Comparison of ENCODE assay signal across 32 cellular contexts in genomic region chr4:161454860-161455259, GRCh38.
"Had no signal": no experiment of that assay in that cellular context is flagged by ENCODE, and none has a peak within 500 bp of the region (broad histone marks: within the 10 kb centered on the region; RNA-seq: fewer than 3 reads in every experiment).

No MANE protein-coding gene starts in this region.

- H3K4me1 Mint-ChIP-seq: activated B cell treated with CpG ODN at 0.5 μM for 24 hours; activated CD4-positive, alpha-beta T cell treated with anti-CD3 and anti-CD28 coated beads, Interleukin-2, amount 10 ng/mL, durations not matched to agents 24 days and 14 days; activated naive CD4-positive, alpha-beta T cell treated with anti-CD3 and anti-CD28 coated beads, Interleukin-2, amount 10 ng/mL, durations not matched to agents 7 days and 5 days; activated naive CD4-positive, alpha-beta T cell treated with anti-CD3 and anti-CD28 coated beads, Interleukin-2, amount 50 U/mL, for 24 hours; activated naive CD8-positive, alpha-beta T cell treated with anti-CD3 and anti-CD28 coated beads, Interleukin-2, amount 10 ng/mL, durations not matched to agents 7 days and 5 days; activated naive CD8-positive, alpha-beta T cell treated with anti-CD3 and anti-CD28 coated beads, Interleukin-2, amount 50 U/mL, for 24 hours had no signal

- H3K27me3 Mint-ChIP-seq: activated B cell treated with CpG ODN at 0.5 μM for 24 hours; activated CD4-positive, alpha-beta memory T cell treated with anti-CD3 and anti-CD28 coated beads for 36 hours; activated CD4-positive, alpha-beta T cell treated with anti-CD3 and anti-CD28 coated beads, Interleukin-2, amount 10 ng/mL, durations not matched to agents 24 days and 14 days; activated CD8-positive, alpha-beta T cell treated with anti-CD3 and anti-CD28 coated beads for 36 hours; activated naive CD4-positive, alpha-beta T cell treated with anti-CD3 and anti-CD28 coated beads, Interleukin-2, amount 10 ng/mL, durations not matched to agents 7 days and 5 days; activated naive CD4-positive, alpha-beta T cell treated with anti-CD3 and anti-CD28 coated beads, Interleukin-2, amount 50 U/mL, for 24 hours; activated naive CD8-positive, alpha-beta T cell; activated naive CD8-positive, alpha-beta T cell treated with anti-CD3 and anti-CD28 coated beads, Interleukin-2, amount 10 ng/mL, durations not matched to agents 7 days and 5 days; activated naive CD8-positive, alpha-beta T cell treated with anti-CD3 and anti-CD28 coated beads, Interleukin-2, amount 50 U/mL, for 24 hours; activated T-cell treated with anti-CD3 and anti-CD28 coated beads, Interleukin-2, amount 50 U/mL, for 24 hours had no signal

- H3K9me3 ChIP-seq: body of pancreas, breast epithelium had no signal

- H3K27me3 ChIP-seq: body of pancreas, brain microvascular endothelial cell, breast epithelium had no signal

- ATAC-seq: activated CD8-positive, alpha-beta T cell treated with anti-CD3 and anti-CD28 coated beads for 36 hours; activated naive CD8-positive, alpha-beta T cell treated with anti-CD3 and anti-CD28 coated beads, Interleukin-2, amount 50 U/mL, for 24 hours; body of pancreas had no signal

- H3K27ac ChIP-seq: body of pancreas, brain microvascular endothelial cell, breast epithelium, VCaP had no signal

- H3K4me1 ChIP-seq: body of pancreas, breast epithelium had no signal

- H3K4me3 Mint-ChIP-seq: activated B cell treated with CpG ODN at 0.5 μM for 24 hours; activated CD4-positive, alpha-beta memory T cell treated with anti-CD3 and anti-CD28 coated beads for 36 hours; activated CD4-positive, alpha-beta T cell treated with anti-CD3 and anti-CD28 coated beads, Interleukin-2, amount 10 ng/mL, durations not matched to agents 24 days and 14 days; activated CD8-positive, alpha-beta T cell treated with anti-CD3 and anti-CD28 coated beads for 36 hours; activated naive CD4-positive, alpha-beta T cell treated with anti-CD3 and anti-CD28 coated beads, Interleukin-2, amount 10 ng/mL, durations not matched to agents 7 days and 5 days; activated naive CD4-positive, alpha-beta T cell treated with anti-CD3 and anti-CD28 coated beads, Interleukin-2, amount 50 U/mL, for 24 hours; activated naive CD8-positive, alpha-beta T cell; activated naive CD8-positive, alpha-beta T cell treated with anti-CD3 and anti-CD28 coated beads, Interleukin-2, amount 10 ng/mL, durations not matched to agents 7 days and 5 days; activated naive CD8-positive, alpha-beta T cell treated with anti-CD3 and anti-CD28 coated beads, Interleukin-2, amount 50 U/mL, for 24 hours; activated T-cell treated with anti-CD3 and anti-CD28 coated beads, Interleukin-2, amount 50 U/mL, for 24 hours; T-helper 1 cell treated with Interleukin-12 subunit alpha and Interleukin-12 subunit beta and Interleukin-4 antibody, amounts not matched to agents 30 μg/mL and 1 μg/mL, for 36 hours; T-helper 2 cell treated with Interferon-gamma antibody and Interleukin-4, amounts not matched to agents 5 μg/mL and 100 μg/mL, for 36 hours had no signal

- H3K36me3 ChIP-seq: brain microvascular endothelial cell, breast epithelium had no signal

- H3K36me3 Mint-ChIP-seq: activated CD4-positive, alpha-beta memory T cell treated with anti-CD3 and anti-CD28 coated beads for 36 hours; activated naive CD4-positive, alpha-beta T cell treated with anti-CD3 and anti-CD28 coated beads, Interleukin-2, amount 10 ng/mL, durations not matched to agents 7 days and 5 days; activated naive CD4-positive, alpha-beta T cell treated with anti-CD3 and anti-CD28 coated beads, Interleukin-2, amount 50 U/mL, for 24 hours; activated naive CD8-positive, alpha-beta T cell; activated naive CD8-positive, alpha-beta T cell treated with anti-CD3 and anti-CD28 coated beads, Interleukin-2, amount 10 ng/mL, durations not matched to agents 7 days and 5 days had no signal

- H3K9me3 Mint-ChIP-seq: activated B cell treated with CpG ODN at 0.5 μM for 24 hours; activated CD4-positive, alpha-beta T cell treated with anti-CD3 and anti-CD28 coated beads, Interleukin-2, amount 10 ng/mL, durations not matched to agents 24 days and 14 days; activated CD8-positive, alpha-beta T cell treated with anti-CD3 and anti-CD28 coated beads for 36 hours; activated naive CD4-positive, alpha-beta T cell treated with anti-CD3 and anti-CD28 coated beads, Interleukin-2, amount 10 ng/mL, durations not matched to agents 7 days and 5 days; activated naive CD4-positive, alpha-beta T cell treated with anti-CD3 and anti-CD28 coated beads, Interleukin-2, amount 50 U/mL, for 24 hours; activated naive CD8-positive, alpha-beta T cell treated with anti-CD3 and anti-CD28 coated beads, Interleukin-2, amount 10 ng/mL, durations not matched to agents 7 days and 5 days; activated naive CD8-positive, alpha-beta T cell treated with anti-CD3 and anti-CD28 coated beads, Interleukin-2, amount 50 U/mL, for 24 hours; activated T-cell treated with anti-CD3 and anti-CD28 coated beads, Interleukin-2, amount 50 U/mL, for 24 hours; activated T-helper 2 cell treated with anti-CD3 and anti-CD28 coated beads, Interferon-gamma antibody, Interleukin-2, Interleukin-4, amounts not matched to agents 10 μg/mL and 5 μg/mL and 100 μg/mL, durations not matched to agents 14 hours and 24 hours and 36 hours; T-helper 1 cell treated with Interleukin-12 subunit alpha and Interleukin-12 subunit beta and Interleukin-4 antibody, amounts not matched to agents 30 μg/mL and 1 μg/mL, for 36 hours; T-helper 2 cell treated with Interferon-gamma antibody and Interleukin-4, amounts not matched to agents 5 μg/mL and 100 μg/mL, for 36 hours had no signal

- H3K27ac Mint-ChIP-seq: activated B cell treated with CpG ODN at 0.5 μM for 24 hours; activated CD4-positive, alpha-beta memory T cell treated with anti-CD3 and anti-CD28 coated beads for 36 hours; activated CD4-positive, alpha-beta T cell treated with anti-CD3 and anti-CD28 coated beads, Interleukin-2, amount 10 ng/mL, durations not matched to agents 24 days and 14 days; activated CD8-positive, alpha-beta T cell treated with anti-CD3 and anti-CD28 coated beads for 36 hours; activated naive CD4-positive, alpha-beta T cell treated with anti-CD3 and anti-CD28 coated beads, Interleukin-2, amount 10 ng/mL, durations not matched to agents 7 days and 5 days; activated naive CD4-positive, alpha-beta T cell treated with anti-CD3 and anti-CD28 coated beads, Interleukin-2, amount 50 U/mL, for 24 hours; activated naive CD8-positive, alpha-beta T cell; activated naive CD8-positive, alpha-beta T cell treated with anti-CD3 and anti-CD28 coated beads, Interleukin-2, amount 10 ng/mL, durations not matched to agents 7 days and 5 days; activated naive CD8-positive, alpha-beta T cell treated with anti-CD3 and anti-CD28 coated beads, Interleukin-2, amount 50 U/mL, for 24 hours; activated T-cell treated with anti-CD3 and anti-CD28 coated beads, Interleukin-2, amount 50 U/mL, for 24 hours; activated T-helper 2 cell treated with anti-CD3 and anti-CD28 coated beads, Interferon-gamma antibody, Interleukin-2, Interleukin-4, amounts not matched to agents 10 μg/mL and 5 μg/mL and 100 μg/mL, durations not matched to agents 14 hours and 24 hours and 36 hours; T-helper 1 cell treated with Interleukin-12 subunit alpha and Interleukin-12 subunit beta and Interleukin-4 antibody, amounts not matched to agents 30 μg/mL and 1 μg/mL, for 36 hours; T-helper 2 cell treated with Interferon-gamma antibody and Interleukin-4, amounts not matched to agents 5 μg/mL and 100 μg/mL, for 36 hours had no signal

- DNase-seq: activated B cell treated with CpG ODN at 0.5 μM for 24 hours; activated CD4-positive, alpha-beta memory T cell treated with anti-CD3 and anti-CD28 coated beads for 36 hours; activated CD4-positive, alpha-beta T cell treated with anti-CD3 and anti-CD28 coated beads for 4 hours; activated CD4-positive, alpha-beta T cell treated with anti-CD3 and anti-CD28 coated beads, Interleukin-2, amount 10 ng/mL, durations not matched to agents 24 days and 14 days; activated CD4-positive, alpha-beta T cell treated with anti-CD3 and anti-CD28 coated beads, Interleukin-2, amount 50 U/mL, for 1 hour; activated CD4-positive, alpha-beta T cell treated with anti-CD3 and anti-CD28 coated beads, Interleukin-2, amount 50 U/mL, for 4 hours; activated CD4-positive, CD25-positive, alpha-beta regulatory T cell treated with anti-CD3 and anti-CD28 coated beads, Interleukin-2, amount 50 U/mL, for 72 hours; activated CD8-positive, alpha-beta memory T cell treated with anti-CD3 and anti-CD28 coated beads, Interleukin-2, amount 50 U/mL, for 4 hours; activated CD8-positive, alpha-beta T cell treated with anti-CD3 and anti-CD28 coated beads for 36 hours; activated effector memory CD4-positive, alpha-beta T cell treated with Interleukin-2 at 50 U/mL for 16 hours; activated gamma-delta T cell; activated naive CD4-positive, alpha-beta T cell treated with anti-CD3 and anti-CD28 coated beads, Interleukin-2, amount 10 ng/mL, durations not matched to agents 7 days and 5 days; activated naive CD4-positive, alpha-beta T cell treated with Interleukin-2 at 50 U/mL for 16 hours; activated naive CD8-positive, alpha-beta T cell treated with anti-CD3 and anti-CD28 coated beads, Interleukin-2, amount 10 ng/mL, durations not matched to agents 7 days and 5 days; activated naive CD8-positive, alpha-beta T cell treated with anti-CD3 and anti-CD28 coated beads, Interleukin-2, amount 50 U/mL, for 24 hours; activated T-cell treated with anti-CD3 and anti-CD28 coated beads, Interleukin-2, amount 50 U/mL, for 24 hours; activated T-cell treated with anti-CD3 and anti-CD28 coated beads, Interleukin-2, amount 50 U/mL, for 48 hours; amygdala; anterior cingulate cortex; body of pancreas; brain microvascular endothelial cell; central memory CD4-positive, alpha-beta T cell; T-helper 1 cell; T-helper 2 cell; T-helper 9 cell had no signal

- H3K4me3 ChIP-seq: body of pancreas, breast epithelium had no signal
